In the genomic region with DNA sequence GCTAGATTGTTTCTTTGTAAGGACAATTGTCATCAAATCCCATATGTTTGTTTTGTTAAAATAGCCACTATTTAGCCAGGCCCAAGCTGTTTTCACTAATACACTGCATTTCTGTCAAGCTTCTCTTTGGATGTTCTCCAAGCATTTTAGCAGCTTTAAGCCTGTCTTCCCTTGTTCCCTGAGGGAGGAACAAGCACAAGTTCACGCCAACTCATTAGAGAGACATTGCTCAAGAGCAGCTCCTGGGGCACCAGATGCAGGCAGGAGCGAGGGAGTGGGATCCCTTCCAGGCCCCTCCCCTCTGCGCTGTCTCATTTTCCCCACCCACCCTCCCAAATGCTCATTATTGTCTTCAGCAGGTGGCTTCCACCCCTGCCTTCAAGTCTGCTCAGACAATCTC, we compare ENCODE assay signal across 12 cellular contexts. TPM values are rescaled to one million over a fixed set of nuclear protein-coding genes. Genes with fewer than 3 reads are reported as not detected.
DNase-seq lines count a peak whose midpoint lies in the region; ATAC-seq, FAIRE-seq and TF ChIP-seq lines count a peak whose summit lies in the region.
"Had no signal": no experiment of that assay in that cellular context is flagged by ENCODE, and none has a peak within 500 bp of the region (broad histone marks: within the 10 kb centered on the region; RNA-seq: fewer than 3 reads in every experiment).

No MANE protein-coding gene starts in this region.

- H3K9me3 Mint-ChIP-seq in astrocyte (ENCODE audit: unreplicated experiment) = no peaks in the 10 kb centered on the region
- H3K9me3 Mint-ChIP-seq in activated CD8-positive, alpha-beta T cell treated with anti-CD3 and anti-CD28 coated beads for 36 hours = no peaks in the 10 kb centered on the region
- H3K9me3 Mint-ChIP-seq in nephron progenitor cell = no peaks in the 10 kb centered on the region

- H3K27me3 Mint-ChIP-seq in astrocyte (ENCODE audit: low read depth, unreplicated experiment) (no peaks in the 10 kb centered on the region), nephron progenitor cell (ENCODE audit: low read depth, poor library complexity) (peaks cover 33% of the 10 kb centered on the region)
- H3K27me3 Mint-ChIP-seq in activated CD8-positive, alpha-beta T cell treated with anti-CD3 and anti-CD28 coated beads for 36 hours = peaks cover 21% of the 10 kb centered on the region

- peak; percentile 66 to 70 for ATAC-seq in left cardiac atrium
- ATAC-seq in activated CD8-positive, alpha-beta T cell treated with anti-CD3 and anti-CD28 coated beads for 36 hours = no peak

- H3K4me3 ChIP-seq in astrocyte (ENCODE audit: insufficient read depth, low read depth, low read length) = no peak overlapping the region
- no peak overlapping the region for H3K4me3 ChIP-seq in suprapubic skin
- H3K4me3 ChIP-seq: upper lobe of left lung had no signal

- POLR2A ChIA-PET in activated CD8-positive, alpha-beta T cell treated with anti-CD3 and anti-CD28 coated beads for 36 hours (lab: Charles Lee) = no interaction called here

- H3K27ac Mint-ChIP-seq in astrocyte (ENCODE audit: unreplicated experiment) (no peak overlapping the region), nephron progenitor cell (no peak overlapping the region)
- no peak overlapping the region for H3K27ac Mint-ChIP-seq in activated CD8-positive, alpha-beta T cell treated with anti-CD3 and anti-CD28 coated beads for 36 hours

- TF ChIP-seq EP300 in suprapubic skin (IDR thresholded peaks at IDR 0.05) = no peak

- no peaks in the 10 kb centered on the region for H3K27me3 ChIP-seq in astrocyte (ENCODE audit: insufficient read depth, low read length)
- H3K27me3 ChIP-seq in suprapubic skin = no peaks in the 10 kb centered on the region
- H3K27me3 ChIP-seq: upper lobe of left lung had no signal

- H3K9me3 ChIP-seq in astrocyte (ENCODE audit: insufficient read depth, low read depth, low read length) (no peaks in the 10 kb centered on the region), suprapubic skin (no peaks in the 10 kb centered on the region)
- H3K9me3 ChIP-seq: upper lobe of left lung had no signal

- H3K4me1 Mint-ChIP-seq in astrocyte (ENCODE audit: low read depth, unreplicated experiment) (peaks cover 3% of the 10 kb centered on the region), nephron progenitor cell (peaks cover 26% of the 10 kb centered on the region)
- H3K4me1 Mint-ChIP-seq in activated CD8-positive, alpha-beta T cell treated with anti-CD3 and anti-CD28 coated beads for 36 hours (ENCODE audit: low read depth) = no peaks in the 10 kb centered on the region

- H3K9ac ChIP-seq in astrocyte (ENCODE audit: low read length) = no peak overlapping the region

- no peaks in the 10 kb centered on the region for H3K4me1 ChIP-seq in astrocyte (ENCODE audit: insufficient read depth, low read length)
- peaks cover 76% of the 10 kb centered on the region for H3K4me1 ChIP-seq in suprapubic skin

- H3K4me2 ChIP-seq in astrocyte (ENCODE audit: low read length) = no peak overlapping the region

- H3K36me3 Mint-ChIP-seq in astrocyte (ENCODE audit: low read depth, unreplicated experiment) (no peaks in the 10 kb centered on the region), nephron progenitor cell (ENCODE audit: low read depth) (no peaks in the 10 kb centered on the region)
- H3K36me3 Mint-ChIP-seq in activated CD8-positive, alpha-beta T cell treated with anti-CD3 and anti-CD28 coated beads for 36 hours (ENCODE audit: low read depth) = no peaks in the 10 kb centered on the region

- H3K36me3 ChIP-seq in astrocyte (ENCODE audit: insufficient read depth, low read length) (no peaks in the 10 kb centered on the region), suprapubic skin (no peaks in the 10 kb centered on the region)
- H3K36me3 ChIP-seq: upper lobe of left lung had no signal

- WGBS in suprapubic skin = 22% methylated on average over 3 of the region's 3 CpGs

- CTCF ChIA-PET in activated CD8-positive, alpha-beta T cell treated with anti-CD3 and anti-CD28 coated beads for 36 hours (lab: Charles Lee) = interaction anchor here (1.0 to 10.4 kb wide), 3 partner anchors 8 to 162 kb away, joined by 3 to 114 read pairs (median 50); no protein-coding TSS in a partner anchor

- no peaks in the 10 kb centered on the region for H4K20me1 ChIP-seq in astrocyte (ENCODE audit: insufficient read depth, low read length)

- intact Hi-C loops in left cardiac atrium (cut with DNase I) = loop anchor here (10.0 kb wide), 1 partner anchor 90 kb away; no protein-coding TSS in a partner anchor
- intact Hi-C loops in activated CD8-positive, alpha-beta T cell treated with anti-CD3 and anti-CD28 coated beads for 36 hours (cut with micrococcal nuclease) = no loop called here

- TF ChIP-seq CTCF in astrocyte (IDR thresholded peaks at IDR 0.05; ENCODE audit: insufficient read depth, low read depth, low read length) (no peak), suprapubic skin (IDR thresholded peaks at IDR 0.05) (no peak), nephron progenitor cell (IDR thresholded peaks at IDR 0.05) (no peak)
- TF ChIP-seq CTCF in activated CD8-positive, alpha-beta T cell treated with anti-CD3 and anti-CD28 coated beads for 36 hours (IDR thresholded peaks at IDR 0.05) = no peak

- H3K27ac ChIP-seq in astrocyte (ENCODE audit: low read depth, low read length) (no peak overlapping the region), suprapubic skin (peak overlapping the region; percentile 47)
- H3K27ac ChIP-seq: upper lobe of left lung had no signal

- H2AFZ ChIP-seq in astrocyte (ENCODE audit: low read depth, low read length) = no peak overlapping the region

- no peak for TF ChIP-seq POLR2A in suprapubic skin (IDR thresholded peaks at IDR 0.05)

- FAIRE-seq in astrocyte (lab: Jason Lieb, UNC) = no peak
- FAIRE-seq: A204.1 had no signal

- no peaks in the 10 kb centered on the region for H3K79me2 ChIP-seq in astrocyte (ENCODE audit: insufficient read depth, low read length)

- H3K4me3 Mint-ChIP-seq in astrocyte (ENCODE audit: unreplicated experiment) = no peak overlapping the region
- no peak overlapping the region for H3K4me3 Mint-ChIP-seq in activated CD8-positive, alpha-beta T cell treated with anti-CD3 and anti-CD28 coated beads for 36 hours
- H3K4me3 Mint-ChIP-seq in nephron progenitor cell = no peak overlapping the region

- DNase-seq in NCI-H1105 treated with DMSO at 0.1 percent for 48 hours (lab: John Stamatoyannopoulos, UW) = peak; percentile 26
- no peak for DNase-seq in NCI-H1105 (lab: John Stamatoyannopoulos, UW)
- DNase-seq in astrocyte (ENCODE audit: low read depth) = peak; percentile 36
- DNase-seq in left cardiac atrium = peak; percentile 27
- DNase-seq in suprapubic skin (ENCODE audit: low spot score in 2 of 2) = no peak
- no peak for DNase-seq in T-helper 1 cell
- DNase-seq in activated CD8-positive, alpha-beta T cell treated with anti-CD3 and anti-CD28 coated beads for 36 hours = no peak
- no peak for DNase-seq in nephron progenitor cell
- DNase-seq: activated CD4-positive, alpha-beta T cell treated with anti-CD3 and anti-CD28 coated beads, Interleukin-2, amount 50 U/mL, for 48 hours; SIG-M5; upper lobe of left lung had no signal

RNA-seq across cellular contexts. Expression of a gene that starts 32.6 kb away (rescaled TPM):
- total RNA-seq in astrocyte (78.1 and 80.6 TPM in 2 replicates), left cardiac atrium (10 to 100 TPM; 37.8 to 39.3 TPM), suprapubic skin (10 to 100 TPM; 31.3 to 40.0 (median 36.2) TPM)
- 10 to 100 TPM; 72.7 to 73.7 TPM for total RNA-seq in activated CD8-positive, alpha-beta T cell treated with anti-CD3 and anti-CD28 coated beads for 36 hours

RNA-seq across cellular contexts. Expression of a gene that starts 34.9 kb away (rescaled TPM):
- 4.0 and 4.4 TPM in 2 replicates for total RNA-seq in astrocyte
- total RNA-seq in left cardiac atrium = 10 to 100 TPM; 16.8 to 19.1 TPM
- total RNA-seq in suprapubic skin = 10 to 100 TPM in 1 of 4 donors, 1 to 10 TPM in 3; 3.4 to 13.5 (median 6.6) TPM
- total RNA-seq in activated CD8-positive, alpha-beta T cell treated with anti-CD3 and anti-CD28 coated beads for 36 hours = not detected

Comparison
In these comparisons a context has a peak if more than half of its experiments do, and no peak if none do; other contexts are left out.
1. DNase-seq: peak in NCI-H1105 treated with DMSO at 0.1 percent for 48 hours (single experiment), astrocyte (single experiment) and left cardiac atrium (single experiment); none in NCI-H1105 (single experiment), suprapubic skin (0 of 2), T-helper 1 cell (0 of 5), activated CD8-positive, alpha-beta T cell treated with anti-CD3 and anti-CD28 coated beads for 36 hours (single experiment) and nephron progenitor cell (single experiment).